ENCODE assay signal across 19 cellular contexts in the genomic region with DNA sequence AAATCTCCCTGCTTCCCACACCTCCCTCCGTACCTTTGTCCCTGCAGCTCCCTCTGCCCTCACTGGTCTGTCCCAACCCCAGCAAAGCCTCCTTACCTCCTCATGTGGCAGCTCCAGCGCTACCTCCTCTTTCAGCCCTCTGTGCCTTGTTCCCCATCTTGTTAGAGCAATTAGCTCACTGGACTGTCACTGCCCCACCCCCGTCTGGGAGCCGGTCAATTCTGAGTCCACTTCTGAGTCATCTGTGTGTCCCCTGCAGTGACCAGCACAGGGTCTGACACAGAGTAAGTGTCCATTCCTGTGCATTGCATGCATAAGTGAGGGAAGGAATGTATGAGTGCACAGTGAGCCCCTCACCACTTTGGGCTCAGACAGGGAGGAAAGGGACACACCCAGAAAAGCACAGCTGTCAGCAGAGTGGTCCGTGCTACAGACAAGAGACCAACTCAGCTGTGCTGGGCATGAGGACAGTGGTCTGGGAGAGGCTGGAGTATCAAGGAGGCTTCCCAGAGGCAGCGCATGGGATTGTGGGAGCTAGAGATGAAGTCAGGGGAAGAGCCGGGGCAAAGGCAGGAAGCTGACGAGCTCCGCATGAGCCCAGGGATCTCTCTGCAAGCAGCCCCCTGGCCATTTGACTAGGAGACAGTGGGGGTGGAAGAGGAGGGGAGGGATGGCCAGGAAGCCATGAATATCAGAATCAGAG. TPM values are rescaled to one million over a fixed set of nuclear protein-coding genes. Genes with fewer than 3 reads are reported as not detected.
DNase-seq lines count a peak whose midpoint lies in the region; ATAC-seq, FAIRE-seq and TF ChIP-seq lines count a peak whose summit lies in the region.
"Had no signal": no experiment of that assay in that cellular context is flagged by ENCODE, and none has a peak within 500 bp of the region (broad histone marks: within the 10 kb centered on the region; RNA-seq: fewer than 3 reads in every experiment).

No MANE protein-coding gene starts in this region.

- H4K20me1 ChIP-seq in HCT116 (ENCODE audit: insufficient read depth) (no peaks in the 10 kb centered on the region), astrocyte (ENCODE audit: insufficient read depth, low read length) (no peaks in the 10 kb centered on the region)

- H3K79me1 ChIP-seq in mesenchymal stem cell (replicated peaks; ENCODE audit: low read length, poor library complexity, severe bottlenecking), result no peaks in the 10 kb centered on the region

- DNase-seq in HCT116 (ENCODE audit: low read depth, low spot score) (no peak), astrocyte (ENCODE audit: low read depth) (peak; percentile 16), mesenchymal stem cell (peak; percentile 58), SW 1271 (lab: John Stamatoyannopoulos, UW) (no peak), NAMALWA (ENCODE audit: low spot score) (no peak), NCI-H510A (lab: John Stamatoyannopoulos, UW) (no peak)
- DNase-seq: activated naive CD4-positive, alpha-beta T cell treated with anti-CD3 and anti-CD28 coated beads, Interleukin-2, amount 10 ng/mL, durations not matched to agents 7 days and 5 days; activated T-cell treated with anti-CD3 and anti-CD28 coated beads, Interleukin-2, amount 50 U/mL, for 48 hours; Caco-2; left lung; mucosa of descending colon; NCI-H1105; NCI-H2081; NCI-H446 treated with DMSO at 0.1 percent for 48 hours; RPMI8226; T1000; upper lobe of left lung had no signal

- H3K79me2 ChIP-seq in HCT116 (ENCODE audit: insufficient read depth, low read length), result no peaks in the 10 kb centered on the region
- H3K79me2 ChIP-seq in astrocyte (ENCODE audit: insufficient read depth, low read length), result no peaks in the 10 kb centered on the region

- no peaks in the 10 kb centered on the region for H3K9me3 Mint-ChIP-seq in astrocyte (ENCODE audit: unreplicated experiment)
- H3K9me3 Mint-ChIP-seq: activated naive CD4-positive, alpha-beta T cell treated with anti-CD3 and anti-CD28 coated beads, Interleukin-2, amount 10 ng/mL, durations not matched to agents 7 days and 5 days had no signal

- H3K18ac ChIP-seq in mesenchymal stem cell (ENCODE audit: low read depth in 1 of 2, low read length in 2 of 2), result no peak overlapping the region

- H2AFZ ChIP-seq in HCT116 (ENCODE audit: low read depth, low read length, poor library complexity, severe bottlenecking) (no peak overlapping the region), astrocyte (ENCODE audit: low read depth, low read length) (peak overlapping the region; percentile 23), mesenchymal stem cell (ENCODE audit: low read depth, low read length) (no peak overlapping the region)

- intact Hi-C loops in HCT116 (cut with micrococcal nuclease), result no loop called here

- no peaks in the 10 kb centered on the region for H3K9me2 ChIP-seq in HCT116 (ENCODE audit: insufficient read depth)

- no peak overlapping the region for H3K23ac ChIP-seq in mesenchymal stem cell (ENCODE audit: low read length in 2 of 2)

- H3K4me3 Mint-ChIP-seq in astrocyte (ENCODE audit: unreplicated experiment), result no peak overlapping the region
- H3K4me3 Mint-ChIP-seq: activated naive CD4-positive, alpha-beta T cell treated with anti-CD3 and anti-CD28 coated beads, Interleukin-2, amount 10 ng/mL, durations not matched to agents 7 days and 5 days had no signal

- peaks cover 19% of the 10 kb centered on the region for H3K4me1 Mint-ChIP-seq in astrocyte (ENCODE audit: low read depth, unreplicated experiment)
- H3K4me1 Mint-ChIP-seq: activated naive CD4-positive, alpha-beta T cell treated with anti-CD3 and anti-CD28 coated beads, Interleukin-2, amount 10 ng/mL, durations not matched to agents 7 days and 5 days had no signal

- FAIRE-seq in astrocyte (lab: Jason Lieb, UNC), result no peak

- no peak overlapping the region for H2BK15ac ChIP-seq in mesenchymal stem cell (ENCODE audit: low read depth, poor library complexity, severe bottlenecking)

- no peak overlapping the region for H2AK5ac ChIP-seq in mesenchymal stem cell (ENCODE audit: low read length, severe bottlenecking)

- no peak for TF ChIP-seq POLR2A in HCT116 (IDR thresholded peaks at IDR 0.05; ENCODE audit: borderline replicate concordance, extremely low read depth, insufficient read depth, insufficient read length)

- ATAC-seq in HCT116 (no peak), HG03175 (IDR thresholded peaks at IDR 0.05; ENCODE audit: unreplicated experiment) (no peak)
- ATAC-seq: left lung, mucosa of descending colon, SK-N-SH treated with all-trans-retinoic acid at 6 μM for 48 hours had no signal

- H3K9ac ChIP-seq in HCT116 (ENCODE audit: low read length), result no peak overlapping the region
- no peak overlapping the region for H3K9ac ChIP-seq in astrocyte (ENCODE audit: low read length)
- no peak overlapping the region for H3K9ac ChIP-seq in mesenchymal stem cell (ENCODE audit: low read length)

- H3K4ac ChIP-seq in mesenchymal stem cell (ENCODE audit: low read depth in 1 of 2, low read length in 2 of 2), result no peak overlapping the region

- H3K36me3 Mint-ChIP-seq in astrocyte (ENCODE audit: low read depth, unreplicated experiment), result no peaks in the 10 kb centered on the region
- H3K36me3 Mint-ChIP-seq: activated naive CD4-positive, alpha-beta T cell treated with anti-CD3 and anti-CD28 coated beads, Interleukin-2, amount 10 ng/mL, durations not matched to agents 7 days and 5 days had no signal

- H4K8ac ChIP-seq in mesenchymal stem cell (ENCODE audit: low read length), result no peak overlapping the region

- no peak for TF ChIP-seq CTCF in HCT116 (IDR thresholded peaks at IDR 0.05 in 2 of 3, conservative IDR thresholded peaks at IDR 0.05 in 1 of 3; ENCODE audit: borderline replicate concordance in 1 of 3, insufficient read depth in 1 of 3, low read depth in 2 of 3, low read length in 2 of 3)
- TF ChIP-seq CTCF in astrocyte (IDR thresholded peaks at IDR 0.05; ENCODE audit: insufficient read depth, low read depth, low read length), result no peak

- H3K9me3 ChIP-seq in HCT116 (ENCODE audit: control insufficient read depth in 1 of 2, insufficient read depth in 1 of 2, low read depth in 1 of 2, low read length in 2 of 2) (no peaks in the 10 kb centered on the region), astrocyte (ENCODE audit: insufficient read depth, low read depth, low read length) (no peaks in the 10 kb centered on the region), mesenchymal stem cell (ENCODE audit: control insufficient read depth, low read length) (no peaks in the 10 kb centered on the region)
- H3K9me3 ChIP-seq: Caco-2, left lung, mucosa of descending colon, upper lobe of left lung had no signal

- H3K27me3 ChIP-seq in HCT116 (ENCODE audit: insufficient read depth, low read length) (no peaks in the 10 kb centered on the region), astrocyte (ENCODE audit: insufficient read depth, low read length) (no peaks in the 10 kb centered on the region), mesenchymal stem cell (ENCODE audit: control insufficient read depth in 1 of 2, insufficient read depth in 1 of 2, low read length in 2 of 2) (peaks cover 0 to 28% of the 10 kb centered on the region in 2 experiments)
- H3K27me3 ChIP-seq: left lung, upper lobe of left lung had no signal

- no peak for TF ChIP-seq RAD21 in HCT116 (IDR thresholded peaks at IDR 0.05; ENCODE audit: low read depth)

- H3K36me3 ChIP-seq in HCT116 (ENCODE audit: control insufficient read depth in 1 of 2, insufficient read depth in 2 of 2, low read length in 2 of 2) (no peaks in the 10 kb centered on the region), astrocyte (ENCODE audit: insufficient read depth, low read length) (no peaks in the 10 kb centered on the region), mesenchymal stem cell (ENCODE audit: control insufficient read depth in 1 of 2, insufficient read depth in 2 of 2, low read depth in 1 of 2, low read length in 2 of 2) (no peaks in the 10 kb centered on the region)
- H3K36me3 ChIP-seq: left lung, upper lobe of left lung had no signal

- peaks cover 21 to 54% of the 10 kb centered on the region in 2 experiments for H3K4me1 ChIP-seq in HCT116 (ENCODE audit: control insufficient read depth in 1 of 2, insufficient read depth in 2 of 2, low read length in 2 of 2)
- H3K4me1 ChIP-seq in astrocyte (ENCODE audit: insufficient read depth, low read length), result peaks cover 42% of the 10 kb centered on the region
- H3K4me1 ChIP-seq in mesenchymal stem cell (ENCODE audit: control insufficient read depth, insufficient read depth, low read depth, low read length), result peaks cover 31% of the 10 kb centered on the region
- H3K4me1 ChIP-seq: Caco-2 had no signal

- peak overlapping the region; percentile 48 for H3K4me2 ChIP-seq in HCT116 (ENCODE audit: low read length)
- peak overlapping the region; percentile 33 for H3K4me2 ChIP-seq in astrocyte (ENCODE audit: low read length)
- no peak overlapping the region for H3K4me2 ChIP-seq in mesenchymal stem cell (ENCODE audit: low read length, poor library complexity, severe bottlenecking)

- POLR2A ChIA-PET in HCT116 (lab: Charles Lee), result no interaction called here

- no peaks in the 10 kb centered on the region for H3K27me3 Mint-ChIP-seq in astrocyte (ENCODE audit: low read depth, unreplicated experiment)

- H3K27ac ChIP-seq in HCT116 (ENCODE audit: low read depth, low read length) (no peak overlapping the region), astrocyte (ENCODE audit: low read depth, low read length) (no peak overlapping the region), mesenchymal stem cell (ENCODE audit: low read length, poor library complexity, severe bottlenecking) (no peak overlapping the region)
- H3K27ac ChIP-seq: left lung, upper lobe of left lung had no signal

- H4K91ac ChIP-seq in mesenchymal stem cell (ENCODE audit: low read length), result peak overlapping the region; percentile 34

- no peak overlapping the region for H2BK12ac ChIP-seq in mesenchymal stem cell (ENCODE audit: low read length in 2 of 2)

- no peak overlapping the region for H2BK5ac ChIP-seq in mesenchymal stem cell (ENCODE audit: low read depth, low read length, poor library complexity, severe bottlenecking)

- H3K14ac ChIP-seq in mesenchymal stem cell (ENCODE audit: low read length in 2 of 2), result peak overlapping the region in 1 of 2 experiments; percentile 30

- H3K4me3 ChIP-seq in HCT116 (replicated peaks in 1 of 2; ENCODE audit: low read depth in 1 of 2, low read length in 2 of 2), result no peak overlapping the region
- no peak overlapping the region for H3K4me3 ChIP-seq in astrocyte (ENCODE audit: insufficient read depth, low read depth, low read length)
- no peak overlapping the region for H3K4me3 ChIP-seq in mesenchymal stem cell (ENCODE audit: insufficient read depth in 1 of 2, low read depth in 1 of 2, low read length in 2 of 2)
- H3K4me3 ChIP-seq: left lung, mucosa of descending colon, upper lobe of left lung had no signal

- BruUV-seq in HCT116 (replicated peaks; lab: Mats Ljungman, UMichigan), result no TSS peak

- H2BK120ac ChIP-seq in mesenchymal stem cell (ENCODE audit: low read depth, low read length), result no peak overlapping the region

- RAD21 ChIA-PET in HCT116 (lab: Charles Lee; ENCODE audit: low non-redundant PET in 1 of 2, low total read pairs in 2 of 2, uncharacterized antibody in 2 of 2, unreplicated experiment in 2 of 2), result no interaction called here

- H3K27ac Mint-ChIP-seq in astrocyte (ENCODE audit: unreplicated experiment), result no peak overlapping the region
- H3K27ac Mint-ChIP-seq: activated naive CD4-positive, alpha-beta T cell treated with anti-CD3 and anti-CD28 coated beads, Interleukin-2, amount 10 ng/mL, durations not matched to agents 7 days and 5 days had no signal

- WGBS in mesenchymal stem cell, result 50% methylated on average over 9 of the region's 9 CpGs

- CTCF ChIA-PET in HCT116 (lab: Charles Lee), result no interaction called here

RNA-seq across cellular contexts. Expression of a gene that starts 45.9 kb away (rescaled TPM):
- 4.2 TPM for total RNA-seq in HCT116 (2021; ENCODE audit: unreplicated experiment)
- polyA plus RNA-seq in HCT116 (2012), result 4.0 and 4.2 TPM in 2 replicates
- 1.0 and 1.3 TPM in 2 replicates for total RNA-seq in astrocyte
- polyA plus RNA-seq in mesenchymal stem cell (2013, experiment 1 of 2), result 0.26 TPM
- polyA plus RNA-seq in mesenchymal stem cell (2013, experiment 2 of 2), result 0.25 TPM

Comparison
In these comparisons a context has a peak if more than half of its experiments do, and no peak if none do; other contexts are left out.
1. DNase-seq: peak in astrocyte (single experiment) and mesenchymal stem cell (single experiment); none in HCT116 (single experiment), SW 1271 (0 of 2), NAMALWA (single experiment) and NCI-H510A (single experiment).